Comparison of ENCODE assay signal across 20 cellular contexts in the genomic region with DNA sequence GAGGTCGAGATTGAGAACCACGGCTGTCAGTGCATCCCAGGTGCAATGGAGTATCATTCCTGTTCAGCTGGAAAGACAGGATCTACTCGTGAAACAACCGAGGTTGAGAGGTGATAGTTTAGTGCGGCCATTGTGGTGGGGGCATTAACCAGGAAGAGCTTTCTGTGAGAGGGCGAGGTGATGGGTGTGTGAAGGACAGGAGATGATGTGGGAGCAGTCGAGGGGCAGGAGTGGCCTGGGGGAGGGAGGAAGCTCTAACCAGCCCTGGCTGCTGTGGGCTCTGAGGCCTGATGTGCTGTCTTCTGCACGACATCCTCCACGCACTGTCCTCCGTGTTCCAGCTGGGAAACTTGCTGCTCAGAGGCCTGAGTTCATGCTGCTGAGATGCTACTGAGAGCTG. TPM values are rescaled to one million over a fixed set of nuclear protein-coding genes. Genes with fewer than 3 reads are reported as not detected.
DNase-seq lines count a peak whose midpoint lies in the region; ATAC-seq and TF ChIP-seq lines count a peak whose summit lies in the region.
"Had no signal": no experiment of that assay in that cellular context is flagged by ENCODE, and none has a peak within 500 bp of the region (broad histone marks: within the 10 kb centered on the region; RNA-seq: fewer than 3 reads in every experiment).

No MANE protein-coding gene starts in this region.

- H3K9me2 ChIP-seq in SK-N-SH = no peaks in the 10 kb centered on the region
- H3K9me2 ChIP-seq in PC-9 (ENCODE audit: insufficient read depth) = no peaks in the 10 kb centered on the region

- no peak overlapping the region for H3K9ac ChIP-seq in SK-N-SH

- H2AFZ ChIP-seq in SK-N-SH (ENCODE audit: low read depth) = no peak overlapping the region
- no peak overlapping the region for H2AFZ ChIP-seq in PC-9

- H3K4me3 ChIP-seq in SK-N-SH (ENCODE audit: low read depth in 2 of 2, low read length in 1 of 2) (no peak overlapping the region), PC-9 (no peak overlapping the region), suprapubic skin (no peak overlapping the region)
- H3K4me3 ChIP-seq: right atrium auricular region, vagina had no signal

- no peak for TF ChIP-seq CTCF in SK-N-SH (IDR thresholded peaks at IDR 0.05)
- no peak for TF ChIP-seq CTCF in PC-9 (conservative IDR thresholded peaks at IDR 0.05)
- TF ChIP-seq CTCF in suprapubic skin (IDR thresholded peaks at IDR 0.05) = no peak

- TF ChIP-seq POLR2A in suprapubic skin (IDR thresholded peaks at IDR 0.05) = no peak

- no peak for ATAC-seq in SK-N-SH treated with all-trans-retinoic acid at 6 μM for 48 hours
- ATAC-seq: activated CD8-positive, alpha-beta memory T cell treated with anti-CD3 and anti-CD28 coated beads, Interleukin-2, amount 10 ng/mL, durations not matched to agents 7 days and 5 days; T-helper 17 cell had no signal

- CTCF ChIA-PET in SK-N-SH (lab: Yijun Ruan, JAX) (interaction anchor here (1.6 to 9.9 kb wide), 5 partner anchors 39 to 371 kb away, joined by 3 to 278 read pairs (median 115); no protein-coding TSS in a partner anchor), PC-9 (lab: Charles Lee) (no interaction called here)

- intact Hi-C loops in PC-9 (cut with micrococcal nuclease; ENCODE audit: unreplicated experiment) = loop anchor here (5.0 to 10.0 kb wide), 3 partner anchors 160 to 857 kb away; no protein-coding TSS in a partner anchor

- no peak for DNase-seq in SK-N-SH
- DNase-seq in PC-9 = peak; percentile 51 to 84
- no peak for DNase-seq in epithelial cell of prostate (ENCODE audit: low read depth, low spot score)
- DNase-seq in suprapubic skin (ENCODE audit: low spot score in 2 of 2) = no peak
- no peak for DNase-seq in HuH-7 (ENCODE audit: low spot score)
- DNase-seq in stimulated activated CD8-positive, alpha-beta memory T cell treated with anti-CD3 and anti-CD28 coated beads, Interleukin-4, amount 100 ng/mL, for 48 hours = no peak
- no peak for DNase-seq in amniotic stem cell (lab: John Stamatoyannopoulos, UW)
- DNase-seq: activated CD4-positive, alpha-beta T cell treated with anti-CD3 and anti-CD28 coated beads, Interleukin-2, amount 10 ng/mL, durations not matched to agents 24 days and 14 days; activated CD8-positive, alpha-beta memory T cell treated with anti-CD3 and anti-CD28 coated beads, Interleukin-2, amount 10 ng/mL, durations not matched to agents 7 days and 5 days; activated naive CD8-positive, alpha-beta T cell treated with anti-CD3 and anti-CD28 coated beads for 36 hours; BE2C; brain microvascular endothelial cell; NCI-H1092; NCI-H2081 treated with DMSO at 0.1 percent for 48 hours; occipital lobe; SHP77; T-helper 17 cell had no signal

- POLR2A ChIA-PET in SK-N-SH (lab: Yijun Ruan, JAX) = interaction anchor here (1.6 kb wide), 2 partner anchors 11 to 71 kb away, joined by 3 to 4 read pairs; no protein-coding TSS in a partner anchor
- POLR2A ChIA-PET in PC-9 (lab: Charles Lee; ENCODE audit: unreplicated experiment) = interaction anchor here (0.6 kb wide), 1 partner anchor 47 kb away, joined by 4 read pairs; no protein-coding TSS in a partner anchor

- no peaks in the 10 kb centered on the region for H3K27me3 ChIP-seq in SK-N-SH (ENCODE audit: insufficient read depth)
- H3K27me3 ChIP-seq in PC-9 (ENCODE audit: insufficient read depth, low read depth) = no peaks in the 10 kb centered on the region
- no peaks in the 10 kb centered on the region for H3K27me3 ChIP-seq in suprapubic skin
- H3K27me3 ChIP-seq: BE2C, brain microvascular endothelial cell, right atrium auricular region, vagina had no signal

- H3K36me3 ChIP-seq in SK-N-SH (replicated peaks in 1 of 2; ENCODE audit: control insufficient read depth in 1 of 2, insufficient read depth in 2 of 2, low read length in 1 of 2) = peaks cover 16% of the 10 kb centered on the region in 2 experiments
- H3K36me3 ChIP-seq in PC-9 (ENCODE audit: low read depth) = peaks cover 7% of the 10 kb centered on the region; the same call in 1 of the 2 replicates
- peaks cover 15% of the 10 kb centered on the region for H3K36me3 ChIP-seq in suprapubic skin

- H4K20me1 ChIP-seq in SK-N-SH (ENCODE audit: insufficient read depth) = peaks cover 5% of the 10 kb centered on the region; the same call in 1 of the 2 replicates
- no peaks in the 10 kb centered on the region; the same call in 1 of the 2 replicates for H4K20me1 ChIP-seq in PC-9 (ENCODE audit: insufficient read depth)

- H3K4me2 ChIP-seq in SK-N-SH (no peak overlapping the region), PC-9 (peak overlapping the region; percentile 61)

- H3F3A ChIP-seq in SK-N-SH (replicated peaks; ENCODE audit: insufficient read depth) = peaks cover 15% of the 10 kb centered on the region
- peaks cover 24% of the 10 kb centered on the region; the same call in 1 of the 2 replicates for H3F3A ChIP-seq in PC-9 (ENCODE audit: insufficient read depth, low read depth)

- 61% methylated on average over 10 of the region's 10 CpGs for WGBS in SK-N-SH (ENCODE audit: low lambda C conversion rate)
- 38% methylated on average over 10 of the region's 10 CpGs for WGBS in suprapubic skin

- TF ChIP-seq EP300 in SK-N-SH (IDR thresholded peaks at IDR 0.05; ENCODE audit: borderline replicate concordance in 1 of 2, low read depth in 1 of 2, low read length in 1 of 2) = no peak
- TF ChIP-seq EP300 in suprapubic skin (IDR thresholded peaks at IDR 0.05) = no peak

- H3K4me1 ChIP-seq in SK-N-SH (ENCODE audit: control insufficient read depth in 1 of 2, insufficient read depth in 2 of 2, low read depth in 1 of 2, low read length in 1 of 2) (peaks cover 14 to 20% of the 10 kb centered on the region in 2 experiments; a peak in 3 of 4 replicates), PC-9 (replicated peaks; ENCODE audit: insufficient read depth) (peaks cover 28% of the 10 kb centered on the region), suprapubic skin (peaks cover 29% of the 10 kb centered on the region)

- no peak overlapping the region for H3K27ac ChIP-seq in SK-N-SH (ENCODE audit: low read depth in 2 of 2, low read length in 1 of 2)
- H3K27ac ChIP-seq in PC-9 = no peak overlapping the region
- peak overlapping the region; percentile 6 for H3K27ac ChIP-seq in epithelial cell of prostate
- peak overlapping the region; percentile 1 for H3K27ac ChIP-seq in suprapubic skin
- H3K27ac ChIP-seq: brain microvascular endothelial cell, right atrium auricular region, vagina had no signal

- TF ChIP-seq RAD21 in SK-N-SH (IDR thresholded peaks at IDR 0.05; ENCODE audit: low read length) = no peak

- H3K9me3 ChIP-seq in SK-N-SH (no peaks in the 10 kb centered on the region), PC-9 (ENCODE audit: insufficient read depth, low read depth) (no peaks in the 10 kb centered on the region), suprapubic skin (no peaks in the 10 kb centered on the region)
- H3K9me3 ChIP-seq: BE2C, right atrium auricular region, vagina had no signal

- H3K79me2 ChIP-seq in SK-N-SH (ENCODE audit: insufficient read depth) (no peaks in the 10 kb centered on the region), PC-9 (ENCODE audit: low read depth) (no peaks in the 10 kb centered on the region)

- BruUV-seq in PC-9 (replicated peaks; lab: Mats Ljungman, UMichigan) = no TSS peak

TF ChIP-seq in SK-N-SH treated with all-trans-retinoic acid at 6 μM for 48 hours, 23 proteins besides CTCF, POLR2A, EP300 and RAD21:
- no peak for TF ChIP-seq ZFP3 (CRISPR knock-in tag; IDR thresholded peaks at IDR 0.05)
- TF ChIP-seq ZNF8 (CRISPR knock-in tag; IDR thresholded peaks at IDR 0.05) = no peak
- TF ChIP-seq ZNF70 (CRISPR knock-in tag; IDR thresholded peaks at IDR 0.05) = peak; percentile 39; the same call in 1 of the 2 replicates
- peak; percentile 79; the same call in 1 of the 2 replicates for TF ChIP-seq ESRRG (CRISPR knock-in tag; IDR thresholded peaks at IDR 0.05)
- 0 out of 2 replicates have a peak, but pooled peaks have one; percentile 17 for TF ChIP-seq RARB (CRISPR knock-in tag; IDR thresholded peaks at IDR 0.05)

TF ChIP-seq in SK-N-SH, 30 proteins besides CTCF, POLR2A, EP300 and RAD21:
- TF ChIP-seq ELF1 (IDR thresholded peaks at IDR 0.05) (no peak), RXRA (IDR thresholded peaks at IDR 0.05; ENCODE audit: borderline replicate concordance, low read depth) (no peak), MXI1 (IDR thresholded peaks at IDR 0.05; ENCODE audit: low read depth, low read length) (no peak)

RNA-seq across cellular contexts. Expression of gene GOSR2, which starts 22.0 kb away (rescaled TPM):
- polyA plus RNA-seq in SK-N-SH (2012; rRNA removed) = 74.2 and 105 TPM in 2 replicates
- 76.2 and 84.0 TPM in 2 replicates for polyA plus RNA-seq in SK-N-SH (2012; cell fraction: cytosol; rRNA removed)
- 112 and 147 TPM in 2 replicates for polyA plus RNA-seq in SK-N-SH (2012; cell fraction: nucleus; rRNA removed)
- 31.7 and 34.5 TPM in 2 replicates for total RNA-seq in PC-9 (2021)
- 10 to 100 TPM; 28.1 to 72.6 (median 41.1) TPM for total RNA-seq in suprapubic skin

RNA-seq across cellular contexts. Expression of gene RPRML, which starts 34.1 kb away (rescaled TPM):
- not detected in 2 replicates for polyA plus RNA-seq in SK-N-SH (2012; rRNA removed)
- not detected in 2 replicates for polyA plus RNA-seq in SK-N-SH (2012; cell fraction: cytosol; rRNA removed)
- 0.06 TPM in 1 of 2 replicates, not detected in the other for polyA plus RNA-seq in SK-N-SH (2012; cell fraction: nucleus; rRNA removed)
- total RNA-seq in PC-9 (2021) = not detected in 2 replicates
- 1 to 10 TPM in 3 of 4 donors, under 1 TPM in 1; 0.64 to 6.8 (median 3.3) TPM for total RNA-seq in suprapubic skin
- total RNA-seq: activated CD4-positive, alpha-beta T cell treated with anti-CD3 and anti-CD28 coated beads, Interleukin-2, amount 10 ng/mL, durations not matched to agents 24 days and 14 days; activated CD8-positive, alpha-beta memory T cell treated with anti-CD3 and anti-CD28 coated beads, Interleukin-2, amount 10 ng/mL, durations not matched to agents 7 days and 5 days; activated naive CD8-positive, alpha-beta T cell treated with anti-CD3 and anti-CD28 coated beads for 36 hours; right atrium auricular region; T-helper 17 cell had no signal

Comparison
In these comparisons a context has a peak if more than half of its experiments do, and no peak if none do; other contexts are left out.
1. DNase-seq: peak in PC-9 (2 of 2); none in SK-N-SH (single experiment), epithelial cell of prostate (single experiment), suprapubic skin (0 of 2), HuH-7 (single experiment), stimulated activated CD8-positive, alpha-beta memory T cell treated with anti-CD3 and anti-CD28 coated beads, Interleukin-4, amount 100 ng/mL, for 48 hours (single experiment) and amniotic stem cell (single experiment).
2. H3K27ac ChIP-seq: peak in epithelial cell of prostate (single experiment) and suprapubic skin (single experiment); none in SK-N-SH (0 of 2) and PC-9 (single experiment).